ENCODE assay signal across 8 cellular contexts in the genomic region with DNA sequence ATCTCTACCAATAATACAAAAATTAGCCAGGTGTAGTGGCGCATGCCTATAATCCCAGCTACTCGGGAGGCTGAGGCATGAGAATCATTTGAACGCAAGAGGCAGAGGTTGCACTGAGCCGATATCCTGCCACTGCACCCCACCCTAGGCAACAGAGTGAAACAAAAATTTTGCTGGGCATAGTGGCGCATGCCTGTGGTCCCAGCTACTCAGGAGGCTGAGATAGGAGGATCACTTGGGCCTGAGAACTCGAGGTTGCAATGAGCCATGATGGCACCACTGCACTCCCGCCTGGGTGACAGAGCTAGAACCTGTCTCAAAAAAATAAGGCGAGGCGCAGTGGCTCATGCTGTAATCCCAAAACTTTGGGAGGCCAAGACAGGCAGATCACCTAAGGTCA.
"Had no signal": no experiment of that assay in that cellular context is flagged by ENCODE, and none has a peak within 500 bp of the region (broad histone marks: within the 10 kb centered on the region; RNA-seq: fewer than 3 reads in every experiment).

No MANE protein-coding gene starts in this region.

- DNase-seq: GM23248, GOT3, H7 had no signal

- H3K36me3 ChIP-seq: HAP-1 had no signal

- H3K9ac ChIP-seq: GM23248 had no signal

- ATAC-seq: HCT116, HepG2 had no signal

- H3K36me3 Mint-ChIP-seq: IgD-negative memory B cell had no signal

- H3K27ac Mint-ChIP-seq: IgD-negative memory B cell had no signal

- H3K9me3 ChIP-seq: HAP-1 had no signal

- H3K27me3 Mint-ChIP-seq: IgD-negative memory B cell had no signal

- H3K4me3 ChIP-seq: GM23248, HAP-1 had no signal

- H3K27ac ChIP-seq: GM23248, HL-60 had no signal

- H2AFZ ChIP-seq: GM23248 had no signal
